In genomic region chr17:19613979-19614378, GRCh38 we compare ENCODE assay signal across 15 cellular contexts. TPM values are rescaled to one million over a fixed set of nuclear protein-coding genes. Genes with fewer than 3 reads are reported as not detected.
DNase-seq lines count a peak whose midpoint lies in the region; FAIRE-seq and TF ChIP-seq lines count a peak whose summit lies in the region.
"Had no signal": no experiment of that assay in that cellular context is flagged by ENCODE, and none has a peak within 500 bp of the region (broad histone marks: within the 10 kb centered on the region; RNA-seq: fewer than 3 reads in every experiment).

No MANE protein-coding gene starts in this region.

- H3K4me1 ChIP-seq in adrenal gland (replicated peaks in 1 of 2) = peaks cover 13 to 15% of the 10 kb centered on the region in 2 donors
- H3K4me1 ChIP-seq in kidney (ENCODE audit: control insufficient read depth in 1 of 2, insufficient read depth in 1 of 2, low read depth in 1 of 2, low read length in 2 of 2) = no peaks in the 10 kb centered on the region
- no peaks in the 10 kb centered on the region for H3K4me1 ChIP-seq in BE2C
- H3K4me1 ChIP-seq: HAP-1 had no signal

- no peak overlapping the region for H3K4me3 ChIP-seq in adrenal gland
- H3K4me3 ChIP-seq in kidney (ENCODE audit: low read length in 2 of 2) = no peak overlapping the region
- H3K4me3 ChIP-seq in BE2C (ENCODE audit: low read depth, low read length) = no peak overlapping the region
- H3K4me3 ChIP-seq: HAP-1 had no signal

- H3K27ac ChIP-seq in adrenal gland (peak overlapping the region in 3 of 5 donors; percentile 30 to 82 (median 51)), kidney (ENCODE audit: low read depth in 2 of 2, low read length in 2 of 2) (no peak overlapping the region)

- TF ChIP-seq POLR2A in adrenal gland (IDR thresholded peaks at IDR 0.05) = no peak

- H3K9me3 ChIP-seq in adrenal gland (replicated peaks in 1 of 3) (peaks cover 0 to 3% (median 0%) of the 10 kb centered on the region in 3 donors), kidney (ENCODE audit: control insufficient read depth in 1 of 2, low read length in 2 of 2) (peaks cover 5 to 11% of the 10 kb centered on the region in 2 donors), BE2C (no peaks in the 10 kb centered on the region)

- 65 to 81% (median 70%) methylated on average over 7 to 10 of the region's 10 CpGs for WGBS in adrenal gland, 4 donors

- no peaks in the 10 kb centered on the region for H3K36me3 ChIP-seq in adrenal gland (replicated peaks in 1 of 2)
- no peaks in the 10 kb centered on the region for H3K36me3 ChIP-seq in kidney (ENCODE audit: control insufficient read depth in 1 of 2, insufficient read depth in 2 of 2, low read length in 2 of 2)
- no peaks in the 10 kb centered on the region for H3K36me3 ChIP-seq in BE2C
- H3K36me3 ChIP-seq: HAP-1 had no signal

- TF ChIP-seq CTCF in adrenal gland (IDR thresholded peaks at IDR 0.05) (no peak), kidney (IDR thresholded peaks at IDR 0.05; ENCODE audit: borderline replicate concordance, extremely low read depth, insufficient read depth) (no peak), BE2C (IDR thresholded peaks at IDR 0.05; ENCODE audit: low read depth, low read length) (no peak)

- DNase-seq in HTR-8/SVneo (ENCODE audit: insufficient read length, low spot score) (no peak), adrenal gland (peak in 5 of 7 donors; percentile 20 to 39 (median 35)), kidney (peak; percentile 42), NCI-H1417 treated with DMSO at 0.1 percent for 48 hours (lab: John Stamatoyannopoulos, UW) (no peak), NCI-H146 treated with DMSO at 0.1 percent for 48 hours (lab: John Stamatoyannopoulos, UW; ENCODE audit: unreplicated experiment) (no peak), BE2C (no peak), NCI-H128 (lab: John Stamatoyannopoulos, UW; ENCODE audit: unreplicated experiment) (no peak)
- DNase-seq: ACHN; C1 segment of cervical spinal cord; CD4-positive, alpha-beta T cell; DMS79; GOT3 had no signal

- H3K27me3 ChIP-seq in adrenal gland (no peaks in the 10 kb centered on the region), BE2C (no peaks in the 10 kb centered on the region)

- FAIRE-seq in HTR-8/SVneo (lab: Jason Lieb, UNC) = peak; percentile 82
- no peak for FAIRE-seq in kidney (lab: Jason Lieb, UNC)
- FAIRE-seq: GM12891, HepG2 had no signal

- H3K9ac ChIP-seq in kidney (ENCODE audit: low read length in 2 of 2) = no peak overlapping the region

- intact Hi-C loops in adrenal gland (cut with DNase I) (no loop called here), kidney (cut with DNase I) (no loop called here)

RNA-seq across cellular contexts. Expression of gene ALDH3A2, which starts 34.6 kb away (rescaled TPM):
- 1,000 to 10,000 TPM in 1 of 8 donors, 100 to 1,000 TPM in 7; 312 to 1,009 (median 444) TPM for total RNA-seq in adrenal gland
- polyA plus RNA-seq in adrenal gland = 100 to 1,000 TPM in 2 of 3 donors, 10 to 100 TPM in 1; 99.1 to 951 (median 170) TPM
- 75.0 TPM for total RNA-seq in kidney
- 87.7 TPM for polyA plus RNA-seq in kidney (ENCODE audit: insufficient read depth, low read depth, low replicate concordance)
- polyA plus RNA-seq in BE2C (2012; ENCODE audit: insufficient read depth, insufficient read length, low read depth) = 22.5 TPM

Comparison
In these comparisons a context has a peak if more than half of its experiments do, and no peak if none do; other contexts are left out.
1. DNase-seq: peak in adrenal gland (5 of 7) and kidney (single experiment); none in HTR-8/SVneo (single experiment), NCI-H1417 treated with DMSO at 0.1 percent for 48 hours (single experiment), NCI-H146 treated with DMSO at 0.1 percent for 48 hours (single experiment), BE2C (single experiment) and NCI-H128 (single experiment).
2. H3K27ac ChIP-seq: peak in adrenal gland (3 of 5); none in kidney (0 of 2).